In the genomic region with DNA sequence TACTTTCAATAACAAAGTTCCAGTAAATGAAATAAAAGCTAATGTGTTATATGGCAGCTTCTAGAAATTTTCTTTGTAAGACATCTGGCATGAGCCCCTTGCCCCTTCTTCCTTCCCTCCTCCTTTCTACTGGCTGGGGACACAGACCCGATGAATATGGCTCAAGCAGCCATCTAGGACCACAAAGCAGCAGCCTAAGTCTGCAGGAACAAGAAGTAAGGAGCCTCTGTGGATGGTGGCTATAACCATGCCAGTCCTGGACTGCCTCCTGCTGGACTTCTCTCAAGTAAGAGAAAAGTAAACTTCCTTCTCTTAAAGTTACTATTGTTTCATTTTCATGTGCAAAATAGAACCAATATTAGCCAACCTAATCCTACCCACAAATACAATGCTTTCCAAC, we compare ENCODE assay signal across 8 cellular contexts.
DNase-seq lines count a peak whose midpoint lies in the region; TF ChIP-seq lines count a peak whose summit lies in the region.

No MANE protein-coding gene starts in this region.

- H3K9me3 ChIP-seq in Karpas-422 (ENCODE audit: low read length) (no peaks in the 10 kb centered on the region), trophoblast cell (ENCODE audit: insufficient read depth, low read depth, low read length) (no peaks in the 10 kb centered on the region)

- H2AFZ ChIP-seq in Karpas-422 (ENCODE audit: low read length) (peak overlapping the region; percentile 15; the same call in 1 of the 2 replicates), trophoblast cell (ENCODE audit: insufficient read depth, low read length, poor library complexity) (no peak overlapping the region)

- H3K4me1 ChIP-seq in Karpas-422 (ENCODE audit: low read length) = peaks cover 53% of the 10 kb centered on the region
- H3K4me1 ChIP-seq in trophoblast cell (ENCODE audit: control insufficient read depth in 1 of 2, insufficient read depth in 2 of 2, low read length in 2 of 2) = peaks cover 4 to 7% of the 10 kb centered on the region in 2 experiments

- TF ChIP-seq CTCF in GM12872 (IDR thresholded peaks at IDR 0.05; ENCODE audit: insufficient read depth, low read depth, low read length) (peak; percentile 64), epithelial cell of proximal tubule (conservative IDR thresholded peaks at IDR 0.05; ENCODE audit: low read depth, low read length) (peak; percentile 76)

- H3K27me3 ChIP-seq in Karpas-422 (ENCODE audit: low read length) (no peaks in the 10 kb centered on the region), trophoblast cell (ENCODE audit: insufficient read depth, low read length) (no peaks in the 10 kb centered on the region)

- H3K36me3 ChIP-seq in Karpas-422 (ENCODE audit: insufficient read depth, low read length) (no peaks in the 10 kb centered on the region), trophoblast cell (ENCODE audit: control insufficient read depth in 1 of 2, insufficient read depth in 2 of 2, low read length in 2 of 2) (no peaks in the 10 kb centered on the region)

- no peak overlapping the region for H3K18ac ChIP-seq in trophoblast cell (ENCODE audit: low read length)

- no peaks in the 10 kb centered on the region for H3K9me2 ChIP-seq in Karpas-422 (replicated peaks; ENCODE audit: insufficient read depth, low read length)

- peaks cover 2% of the 10 kb centered on the region for H3K79me1 ChIP-seq in trophoblast cell (ENCODE audit: low read length)

- no peak overlapping the region for H3K4me3 ChIP-seq in Karpas-422 (ENCODE audit: low read length)
- no peak overlapping the region for H3K4me3 ChIP-seq in epithelial cell of proximal tubule (ENCODE audit: low read depth, low read length)
- H3K4me3 ChIP-seq in trophoblast cell (ENCODE audit: low read depth, low read length) = no peak overlapping the region

- no peak overlapping the region for H2BK120ac ChIP-seq in trophoblast cell (ENCODE audit: insufficient read depth, low read length, poor library complexity)

- H3K14ac ChIP-seq in trophoblast cell (ENCODE audit: low read length) = no peak overlapping the region

- no peaks in the 10 kb centered on the region for H4K20me1 ChIP-seq in Karpas-422 (ENCODE audit: insufficient read depth, low read depth, low read length)

- no peak overlapping the region for H2AK5ac ChIP-seq in trophoblast cell (ENCODE audit: low read length)

- H3K23ac ChIP-seq in trophoblast cell (ENCODE audit: low read length) = no peak overlapping the region

- peak overlapping the region; percentile 40 for H3K4ac ChIP-seq in trophoblast cell (ENCODE audit: low read depth, low read length)

- H3K27ac ChIP-seq in Karpas-422 (ENCODE audit: low read length) = peak overlapping the region; percentile 90
- H3K27ac ChIP-seq in trophoblast cell (ENCODE audit: low read depth, low read length) = no peak overlapping the region

- H3K4me2 ChIP-seq in Karpas-422 (ENCODE audit: low read depth, low read length, poor library complexity, severe bottlenecking) = peak overlapping the region; percentile 57
- no peak overlapping the region for H3K4me2 ChIP-seq in trophoblast cell (ENCODE audit: low read length)

- H4K12ac ChIP-seq in trophoblast cell (ENCODE audit: low read depth, low read length) = no peak overlapping the region

- H3K9ac ChIP-seq in Karpas-422 (ENCODE audit: low read length) (no peak overlapping the region), trophoblast cell (ENCODE audit: low read length) (no peak overlapping the region)

- H2BK12ac ChIP-seq in trophoblast cell (ENCODE audit: low read length) = no peak overlapping the region

- no peak overlapping the region for H4K91ac ChIP-seq in trophoblast cell (ENCODE audit: low read depth, low read length)

- no peak overlapping the region for H4K8ac ChIP-seq in trophoblast cell (ENCODE audit: low read depth, low read length)

- H2BK5ac ChIP-seq in trophoblast cell (ENCODE audit: low read depth, low read length, poor library complexity) = no peak overlapping the region

- DNase-seq in Karpas-422 (peak; percentile 72), epithelial cell of proximal tubule (ENCODE audit: low read depth) (no peak), trophoblast cell (peak; percentile 27 to 59), hepatic stellate cell (ENCODE audit: low spot score) (no peak), NCI-H510A treated with DMSO at 0.1 percent for 48 hours (lab: John Stamatoyannopoulos, UW) (no peak)
- DNase-seq in activated CD4-positive, alpha-beta T cell treated with anti-CD3 and anti-CD28 coated beads for 1 hour = no peak
- no peak for DNase-seq in stimulated activated CD4-positive, alpha-beta T cell treated with anti-CD3 and anti-CD28 coated beads, Interleukin-12 subunit alpha, Interleukin-12 subunit beta, amount 100 ng/mL, for 4 hours

- H3K79me2 ChIP-seq in Karpas-422 (ENCODE audit: low read length) = no peaks in the 10 kb centered on the region
- H3K79me2 ChIP-seq in trophoblast cell (ENCODE audit: control insufficient read depth, insufficient read depth, low read length, poor library complexity) = peaks cover 3% of the 10 kb centered on the region

- WGBS in trophoblast cell (ENCODE audit: extremely low coverage, insufficient coverage, insufficient read length) = no CpG with 5 or more reads among the region's 1 CpG

Comparison
In these comparisons a context has a peak if more than half of its experiments do, and no peak if none do; other contexts are left out.
1. DNase-seq: peak in Karpas-422 (single experiment) and trophoblast cell (2 of 2); none in epithelial cell of proximal tubule (single experiment), hepatic stellate cell (single experiment), activated CD4-positive, alpha-beta T cell treated with anti-CD3 and anti-CD28 coated beads for 1 hour (single experiment), stimulated activated CD4-positive, alpha-beta T cell treated with anti-CD3 and anti-CD28 coated beads, Interleukin-12 subunit alpha, Interleukin-12 subunit beta, amount 100 ng/mL, for 4 hours (single experiment) and NCI-H510A treated with DMSO at 0.1 percent for 48 hours (single experiment).